Comparison of ENCODE assay signal across 26 cellular contexts in genomic region chr16:69320731-69321073, GRCh38. TPM values are rescaled to one million over a fixed set of nuclear protein-coding genes. Genes with fewer than 3 reads are reported as not detected.
DNase-seq lines count a peak whose midpoint lies in the region; ATAC-seq, FAIRE-seq and TF ChIP-seq lines count a peak whose summit lies in the region.
"Had no signal": no experiment of that assay in that cellular context is flagged by ENCODE, and none has a peak within 500 bp of the region (broad histone marks: within the 10 kb centered on the region; RNA-seq: fewer than 3 reads in every experiment).

No MANE protein-coding gene starts in this region.

- peaks cover 15% of the 10 kb centered on the region for H3K4me1 Mint-ChIP-seq in activated naive CD4-positive, alpha-beta T cell treated with anti-CD3 and anti-CD28 coated beads for 36 hours (ENCODE audit: low read depth)
- H3K4me1 Mint-ChIP-seq in stimulated activated effector memory CD8-positive, alpha-beta T cell treated with anti-CD3 and anti-CD28 coated beads, Interleukin-12 subunit alpha, Interleukin-12 subunit beta, amount 100 ng/mL, for 72 hours = peaks cover 34% of the 10 kb centered on the region
- H3K4me1 Mint-ChIP-seq in activated T-helper 1 cell treated with anti-CD3 and anti-CD28 coated beads, Interleukin-12 subunit alpha, Interleukin-12 subunit beta, Interleukin-2, Interleukin-4 antibody, amounts not matched to agents 30 ng/mL and 10 ng/mL and 1 ng/mL, durations not matched to agents 14 hours and 24 hours and 36 hours (ENCODE audit: low read depth) = peaks cover 15% of the 10 kb centered on the region

- no peaks in the 10 kb centered on the region for H3K9me3 ChIP-seq in K562 (replicated peaks; ENCODE audit: control insufficient read depth, insufficient read depth, low read depth, low read length)
- no peaks in the 10 kb centered on the region for H3K9me3 ChIP-seq in esophagus muscularis mucosa
- H3K9me3 ChIP-seq: BE2C, Peyer's patch had no signal

- CTCF ChIA-PET in activated naive CD4-positive, alpha-beta T cell treated with anti-CD3 and anti-CD28 coated beads for 36 hours (lab: Charles Lee) = no interaction called here
- CTCF ChIA-PET in K562 (lab: Yijun Ruan, JAX; ENCODE audit: low intra/inter-chr PET ratio) = no interaction called here

- H2AFZ ChIP-seq in K562 (ENCODE audit: low read depth, low read length) = no peak overlapping the region

- TF ChIP-seq POLR2A in K562 (conservative IDR thresholded peaks at IDR 0.05) = no peak
- no peak for TF ChIP-seq POLR2A in esophagus muscularis mucosa (IDR thresholded peaks at IDR 0.05; ENCODE audit: low read depth)

- no peak for TF ChIP-seq RAD21 in K562 (CRISPR knock-in tag; conservative IDR thresholded peaks at IDR 0.05 in 1 of 2, IDR thresholded peaks at IDR 0.05 in 1 of 2)

- peaks cover 42% of the 10 kb centered on the region for H3K79me2 ChIP-seq in K562 (ENCODE audit: control insufficient read depth, insufficient read depth, low read length)

- H3K27me3 Mint-ChIP-seq in activated naive CD4-positive, alpha-beta T cell treated with anti-CD3 and anti-CD28 coated beads for 36 hours (ENCODE audit: low read depth) = no peaks in the 10 kb centered on the region
- H3K27me3 Mint-ChIP-seq in activated T-helper 1 cell treated with anti-CD3 and anti-CD28 coated beads, Interleukin-12 subunit alpha, Interleukin-12 subunit beta, Interleukin-2, Interleukin-4 antibody, amounts not matched to agents 30 ng/mL and 10 ng/mL and 1 ng/mL, durations not matched to agents 14 hours and 24 hours and 36 hours (ENCODE audit: insufficient read depth) = no peaks in the 10 kb centered on the region
- H3K27me3 Mint-ChIP-seq: IgD-negative memory B cell had no signal

- H3K27me3 ChIP-seq in K562 (ENCODE audit: control insufficient read depth in 2 of 2, insufficient read depth in 2 of 2, low read length in 2 of 2) = no peaks in the 10 kb centered on the region
- no peaks in the 10 kb centered on the region for H3K27me3 ChIP-seq in esophagus muscularis mucosa
- H3K27me3 ChIP-seq: BE2C, Peyer's patch had no signal

- no peak for ATAC-seq in activated naive CD4-positive, alpha-beta T cell treated with anti-CD3 and anti-CD28 coated beads, Interleukin-2, amount 50 U/mL, for 72 hours
- no peak for ATAC-seq in K562
- no peak for ATAC-seq in stimulated activated effector memory CD8-positive, alpha-beta T cell treated with anti-CD3 and anti-CD28 coated beads, Interleukin-12 subunit alpha, Interleukin-12 subunit beta, amount 100 ng/mL, for 72 hours
- ATAC-seq: Right ventricle myocardium inferior had no signal

- POLR2A ChIA-PET in K562 (lab: Yijun Ruan, JAX) = no interaction called here

- no peaks in the 10 kb centered on the region for H3K9me1 ChIP-seq in K562 (ENCODE audit: control insufficient read depth, insufficient read depth, low read length)

- 93% methylated on average over 13 of the region's 13 CpGs for WGBS in K562 (ENCODE audit: insufficient coverage, low coverage, missing lambda C conversion rate)
- 96% methylated on average over 7 of the region's 13 CpGs for WGBS in esophagus muscularis mucosa

- peak overlapping the region; percentile 0 to 79 for H3K27ac Mint-ChIP-seq in activated naive CD4-positive, alpha-beta T cell treated with anti-CD3 and anti-CD28 coated beads, Interleukin-2, amount 50 U/mL, for 72 hours
- H3K27ac Mint-ChIP-seq in activated naive CD4-positive, alpha-beta T cell treated with anti-CD3 and anti-CD28 coated beads for 36 hours = no peak overlapping the region
- peak overlapping the region; percentile 24 for H3K27ac Mint-ChIP-seq in stimulated activated effector memory CD8-positive, alpha-beta T cell treated with anti-CD3 and anti-CD28 coated beads, Interleukin-12 subunit alpha, Interleukin-12 subunit beta, amount 100 ng/mL, for 72 hours
- H3K27ac Mint-ChIP-seq in activated T-helper 1 cell treated with anti-CD3 and anti-CD28 coated beads, Interleukin-12 subunit alpha, Interleukin-12 subunit beta, Interleukin-2, Interleukin-4 antibody, amounts not matched to agents 30 ng/mL and 10 ng/mL and 1 ng/mL, durations not matched to agents 14 hours and 24 hours and 36 hours = no peak overlapping the region

- H3K9me3 Mint-ChIP-seq in activated naive CD4-positive, alpha-beta T cell treated with anti-CD3 and anti-CD28 coated beads, Interleukin-2, amount 50 U/mL, for 72 hours = no peaks in the 10 kb centered on the region
- no peaks in the 10 kb centered on the region for H3K9me3 Mint-ChIP-seq in activated naive CD4-positive, alpha-beta T cell treated with anti-CD3 and anti-CD28 coated beads for 36 hours
- no peaks in the 10 kb centered on the region for H3K9me3 Mint-ChIP-seq in stimulated activated effector memory CD8-positive, alpha-beta T cell treated with anti-CD3 and anti-CD28 coated beads, Interleukin-12 subunit alpha, Interleukin-12 subunit beta, amount 100 ng/mL, for 72 hours
- no peaks in the 10 kb centered on the region for H3K9me3 Mint-ChIP-seq in activated T-helper 1 cell treated with anti-CD3 and anti-CD28 coated beads, Interleukin-12 subunit alpha, Interleukin-12 subunit beta, Interleukin-2, Interleukin-4 antibody, amounts not matched to agents 30 ng/mL and 10 ng/mL and 1 ng/mL, durations not matched to agents 14 hours and 24 hours and 36 hours
- H3K9me3 Mint-ChIP-seq: IgD-negative memory B cell had no signal

- TF ChIP-seq CTCF in K562 (IDR thresholded peaks at IDR 0.05 in 2 of 3, conservative IDR thresholded peaks at IDR 0.05 in 1 of 3; ENCODE audit: insufficient read depth in 2 of 3, low read depth in 1 of 3, low read length in 3 of 3) = no peak
- TF ChIP-seq CTCF in esophagus muscularis mucosa (IDR thresholded peaks at IDR 0.05) = no peak

- no peak overlapping the region; a peak in 1 of 4 replicates for H3K9ac ChIP-seq in K562 (ENCODE audit: insufficient read depth in 1 of 2, low read depth in 2 of 2, low read length in 2 of 2)

- TF ChIP-seq EP300 in K562 (IDR thresholded peaks at IDR 0.05; ENCODE audit: low read length) (no peak), esophagus muscularis mucosa (IDR thresholded peaks at IDR 0.05) (no peak)

- peaks cover 2 to 33% of the 10 kb centered on the region in 2 experiments; a peak in 4 of 5 replicates for H3K4me1 ChIP-seq in K562 (replicated peaks in 1 of 2; ENCODE audit: control insufficient read depth in 2 of 2, insufficient read depth in 2 of 2, low read length in 2 of 2)
- H3K4me1 ChIP-seq in esophagus muscularis mucosa = peaks cover 0 to 11% (median 6%) of the 10 kb centered on the region in 4 donors

- FAIRE-seq in K562 (lab: Jason Lieb, UNC) = no peak
- FAIRE-seq: A204.1, D721Med, GM12892, GM18507, H54 had no signal

- intact Hi-C loops in activated naive CD4-positive, alpha-beta T cell treated with anti-CD3 and anti-CD28 coated beads for 36 hours (cut with micrococcal nuclease) = no loop called here
- intact Hi-C loops in K562 (cut with micrococcal nuclease) (no loop called here), esophagus muscularis mucosa (cut with DNase I) (no loop called here)
- intact Hi-C loops in activated T-helper 1 cell treated with anti-CD3 and anti-CD28 coated beads, Interleukin-12 subunit alpha, Interleukin-12 subunit beta, Interleukin-2, Interleukin-4 antibody, amounts not matched to agents 30 ng/mL and 10 ng/mL and 1 ng/mL, durations not matched to agents 14 hours and 24 hours and 36 hours (cut with micrococcal nuclease) = no loop called here

- no peak overlapping the region for H3K4me3 ChIP-seq in K562
- no peak overlapping the region for H3K4me3 ChIP-seq in esophagus muscularis mucosa
- H3K4me3 ChIP-seq: Peyer's patch had no signal

- no peak overlapping the region for H3K4me3 Mint-ChIP-seq in activated naive CD4-positive, alpha-beta T cell treated with anti-CD3 and anti-CD28 coated beads for 36 hours
- H3K4me3 Mint-ChIP-seq in stimulated activated effector memory CD8-positive, alpha-beta T cell treated with anti-CD3 and anti-CD28 coated beads, Interleukin-12 subunit alpha, Interleukin-12 subunit beta, amount 100 ng/mL, for 72 hours = no peak overlapping the region
- no peak overlapping the region for H3K4me3 Mint-ChIP-seq in activated T-helper 1 cell treated with anti-CD3 and anti-CD28 coated beads, Interleukin-12 subunit alpha, Interleukin-12 subunit beta, Interleukin-2, Interleukin-4 antibody, amounts not matched to agents 30 ng/mL and 10 ng/mL and 1 ng/mL, durations not matched to agents 14 hours and 24 hours and 36 hours
- H3K4me3 Mint-ChIP-seq: IgD-negative memory B cell had no signal

- in situ Hi-C loops in K562 (cut with MboI) = no loop called here

- H4K20me1 ChIP-seq in K562 (replicated peaks; ENCODE audit: control insufficient read depth, insufficient read depth, low read length) = peaks cover 17% of the 10 kb centered on the region; the same call in 1 of the 2 replicates

- H3K4me2 ChIP-seq in K562 (ENCODE audit: insufficient read depth, low read length) = no peak overlapping the region

- H3K36me3 Mint-ChIP-seq in activated naive CD4-positive, alpha-beta T cell treated with anti-CD3 and anti-CD28 coated beads, Interleukin-2, amount 50 U/mL, for 72 hours = peaks cover 6 to 8% of the 10 kb centered on the region in 2 donors
- peaks cover 30% of the 10 kb centered on the region for H3K36me3 Mint-ChIP-seq in activated naive CD4-positive, alpha-beta T cell treated with anti-CD3 and anti-CD28 coated beads for 36 hours (ENCODE audit: low read depth)
- peaks cover 97% of the 10 kb centered on the region for H3K36me3 Mint-ChIP-seq in stimulated activated effector memory CD8-positive, alpha-beta T cell treated with anti-CD3 and anti-CD28 coated beads, Interleukin-12 subunit alpha, Interleukin-12 subunit beta, amount 100 ng/mL, for 72 hours
- H3K36me3 Mint-ChIP-seq in activated T-helper 1 cell treated with anti-CD3 and anti-CD28 coated beads, Interleukin-12 subunit alpha, Interleukin-12 subunit beta, Interleukin-2, Interleukin-4 antibody, amounts not matched to agents 30 ng/mL and 10 ng/mL and 1 ng/mL, durations not matched to agents 14 hours and 24 hours and 36 hours (ENCODE audit: low read depth) = peaks cover 42% of the 10 kb centered on the region

- peaks cover 93% of the 10 kb centered on the region for H3K36me3 ChIP-seq in K562 (ENCODE audit: control insufficient read depth, insufficient read depth, low read length)
- H3K36me3 ChIP-seq in esophagus muscularis mucosa = peaks cover 81 to 100% (median 99%) of the 10 kb centered on the region in 4 donors

- no TSS peak for BruUV-seq in K562 (replicated peaks; lab: Mats Ljungman, UMichigan)

- peak in 1 of 2 donors; percentile 39 for DNase-seq in activated naive CD4-positive, alpha-beta T cell treated with anti-CD3 and anti-CD28 coated beads, Interleukin-2, amount 50 U/mL, for 72 hours (ENCODE audit: low spot score in 2 of 2)
- DNase-seq in activated naive CD4-positive, alpha-beta T cell treated with anti-CD3 and anti-CD28 coated beads for 36 hours = no peak
- DNase-seq in K562 (ENCODE audit: extremely low read depth in 1 of 4, low spot score in 3 of 4) (no peak), mesenteric fat pad (ENCODE audit: low spot score) (peak; percentile 53), esophagus muscularis mucosa (ENCODE audit: extremely low spot score) (no peak), Kasumi-1 (lab: John Stamatoyannopoulos, UW) (no peak)
- no peak for DNase-seq in stimulated activated effector memory CD8-positive, alpha-beta T cell treated with anti-CD3 and anti-CD28 coated beads, Interleukin-12 subunit alpha, Interleukin-12 subunit beta, amount 100 ng/mL, for 72 hours (ENCODE audit: low spot score in 2 of 2)
- no peak for DNase-seq in activated T-helper 1 cell treated with anti-CD3 and anti-CD28 coated beads, Interleukin-12 subunit alpha, Interleukin-12 subunit beta, Interleukin-2, Interleukin-4 antibody, amounts not matched to agents 30 ng/mL and 10 ng/mL and 1 ng/mL, durations not matched to agents 14 hours and 24 hours and 36 hours (ENCODE audit: low spot score)
- DNase-seq: BE2C; MM.1S; NCI-H1092; NCI-H146; NCI-H2029 treated with DMSO at 0.1 percent for 48 hours; NCI-H510A; NCI-H748 treated with DMSO at 0.1 percent for 48 hours; NK-92 treated with Interleukin-12 subunit alpha and Interleukin-12 subunit beta, amount 100 ng/mL, for 24 hours had no signal

- no peak overlapping the region for H3K27ac ChIP-seq in K562 (ENCODE audit: extremely low read depth, low read depth, low read length)
- H3K27ac ChIP-seq in esophagus muscularis mucosa (replicated peaks in 1 of 4) = no peak overlapping the region
- H3K27ac ChIP-seq: HL-60, Peyer's patch had no signal

RNA-seq across cellular contexts. Expression of gene VPS4A, which starts 9.6 kb away (rescaled TPM):
- total RNA-seq in activated naive CD4-positive, alpha-beta T cell treated with anti-CD3 and anti-CD28 coated beads, Interleukin-2, amount 50 U/mL, for 72 hours = 10 to 100 TPM; 23.1 to 29.1 TPM
- total RNA-seq in activated naive CD4-positive, alpha-beta T cell treated with anti-CD3 and anti-CD28 coated beads for 36 hours = 10 to 100 TPM; 34.3 to 35.8 TPM
- 26.7 and 75.5 TPM in 2 replicates for total RNA-seq in K562 (2011; cell fraction: chromatin; rRNA removed; ENCODE audit: low replicate concordance)
- total RNA-seq in K562 (2011; cell fraction: nucleolus; rRNA removed) = 37.9 and 38.5 TPM in 2 replicates
- total RNA-seq in K562 (2011; cell fraction: nucleoplasm; rRNA removed) = 41.0 and 51.9 TPM in 2 replicates
- total RNA-seq in K562 (2014; rRNA removed) (35.5 and 48.9 TPM in 2 replicates), K562 (2014; rRNA removed; fragmentation: Illumina TruSeq; extraction: Trizol) (20.3 and 23.9 TPM in 2 replicates), K562 (2015; rRNA removed; fragmentation: Illumina TruSeq; extraction: Trizol) (29.9 and 30.7 TPM in 2 replicates), K562 (2021) (37.8 and 38.1 TPM in 2 replicates), mesenteric fat pad (36.3 TPM), esophagus muscularis mucosa (10 to 100 TPM; 41.9 to 46.5 (median 43.6) TPM)
- polyA plus RNA-seq in K562 (2011; rRNA removed) (16.1 and 16.3 TPM in 2 replicates), K562 (2014; fragmentation: Illumina TruSeq; extraction: Trizol) (42.6 and 45.4 TPM in 2 replicates), K562 (2014; fragmentation: Nextera tagmentation; extraction: Ambion mirVana) (1 to 10 TPM; 7.6 to 8.1 TPM), K562 (2014; rRNA removed) (37.4 and 40.6 TPM in 2 replicates)
- polyA plus RNA-seq in K562 (2011; cell fraction: cytosol; rRNA removed) = 22.2 and 23.1 TPM in 2 replicates
- 57.7 and 70.1 TPM in 2 replicates for polyA plus RNA-seq in K562 (2011; cell fraction: nucleus; rRNA removed)
- polyA plus RNA-seq in K562 (2012) = 49.0 and 66.1 TPM in 2 replicates
- 15.0 and 21.0 TPM in 2 replicates for polyA minus RNA-seq in K562 (2011; rRNA and poly(A)+ RNA removed)
- polyA minus RNA-seq in K562 (2011; cell fraction: cytosol; rRNA and poly(A)+ RNA removed) = 18.1 and 22.6 TPM in 2 replicates
- polyA minus RNA-seq in K562 (2011; cell fraction: nucleus; rRNA and poly(A)+ RNA removed) = 18.0 and 27.2 TPM in 2 replicates
- total RNA-seq in activated T-helper 1 cell treated with anti-CD3 and anti-CD28 coated beads, Interleukin-12 subunit alpha, Interleukin-12 subunit beta, Interleukin-2, Interleukin-4 antibody, amounts not matched to agents 30 ng/mL and 10 ng/mL and 1 ng/mL, durations not matched to agents 14 hours and 24 hours and 36 hours = 37.9 and 42.4 TPM in 2 replicates

RNA-seq across cellular contexts. Expression of gene PDF, which starts 9.7 kb away (rescaled TPM):
- total RNA-seq in activated naive CD4-positive, alpha-beta T cell treated with anti-CD3 and anti-CD28 coated beads, Interleukin-2, amount 50 U/mL, for 72 hours = 10 to 100 TPM in 1 of 2 donors, 1 to 10 TPM in 1; 7.3 to 17.4 TPM
- total RNA-seq in activated naive CD4-positive, alpha-beta T cell treated with anti-CD3 and anti-CD28 coated beads for 36 hours = 10 to 100 TPM; 12.3 to 13.9 TPM
- total RNA-seq in K562 (2011; cell fraction: chromatin; rRNA removed; ENCODE audit: low replicate concordance) = 3.6 and 14.6 TPM in 2 replicates
- total RNA-seq in K562 (2011; cell fraction: nucleolus; rRNA removed) = 24.6 and 26.7 TPM in 2 replicates
- 10.4 and 14.0 TPM in 2 replicates for total RNA-seq in K562 (2011; cell fraction: nucleoplasm; rRNA removed)
- total RNA-seq in K562 (2014; rRNA removed) = 60.6 and 72.4 TPM in 2 replicates
- total RNA-seq in K562 (2014; rRNA removed; fragmentation: Illumina TruSeq; extraction: Trizol) = 0.67 and 1.7 TPM in 2 replicates
- 6.2 and 10.1 TPM in 2 replicates for total RNA-seq in K562 (2015; rRNA removed; fragmentation: Illumina TruSeq; extraction: Trizol)
- total RNA-seq in K562 (2021) = 31.5 and 36.3 TPM in 2 replicates
- polyA plus RNA-seq in K562 (2011; rRNA removed) = 4.3 and 5.3 TPM in 2 replicates
- polyA plus RNA-seq in K562 (2011; cell fraction: cytosol; rRNA removed) = 12.0 and 31.8 TPM in 2 replicates
- 6.9 and 12.3 TPM in 2 replicates for polyA plus RNA-seq in K562 (2011; cell fraction: nucleus; rRNA removed)
- polyA plus RNA-seq in K562 (2012) = 14.4 and 18.0 TPM in 2 replicates
- polyA plus RNA-seq in K562 (2014; fragmentation: Illumina TruSeq; extraction: Trizol) = 5.6 and 11.1 TPM in 2 replicates
- polyA plus RNA-seq in K562 (2014; fragmentation: Nextera tagmentation; extraction: Ambion mirVana) = under 1 TPM; 0.15 to 0.25 TPM
- polyA plus RNA-seq in K562 (2014; rRNA removed) = 40.0 and 45.5 TPM in 2 replicates
- 2.7 and 4.4 TPM in 2 replicates for polyA minus RNA-seq in K562 (2011; rRNA and poly(A)+ RNA removed)
- polyA minus RNA-seq in K562 (2011; cell fraction: cytosol; rRNA and poly(A)+ RNA removed) = 7.4 and 7.6 TPM in 2 replicates
- 7.8 and 9.4 TPM in 2 replicates for polyA minus RNA-seq in K562 (2011; cell fraction: nucleus; rRNA and poly(A)+ RNA removed)
- total RNA-seq in mesenteric fat pad = 14.8 TPM
- 17.4 and 21.5 TPM in 2 replicates for total RNA-seq in activated T-helper 1 cell treated with anti-CD3 and anti-CD28 coated beads, Interleukin-12 subunit alpha, Interleukin-12 subunit beta, Interleukin-2, Interleukin-4 antibody, amounts not matched to agents 30 ng/mL and 10 ng/mL and 1 ng/mL, durations not matched to agents 14 hours and 24 hours and 36 hours
- 10 to 100 TPM in 3 of 4 donors, 1 to 10 TPM in 1; 5.4 to 17.5 (median 12.6) TPM for total RNA-seq in esophagus muscularis mucosa

RNA-seq across cellular contexts. Expression of gene COG8, which starts 18.7 kb away (rescaled TPM):
- 10 to 100 TPM; 26.9 to 28.2 TPM for total RNA-seq in activated naive CD4-positive, alpha-beta T cell treated with anti-CD3 and anti-CD28 coated beads, Interleukin-2, amount 50 U/mL, for 72 hours
- total RNA-seq in activated naive CD4-positive, alpha-beta T cell treated with anti-CD3 and anti-CD28 coated beads for 36 hours = 10 to 100 TPM; 21.0 to 22.6 TPM
- total RNA-seq in K562 (2011; cell fraction: chromatin; rRNA removed; ENCODE audit: low replicate concordance) = 58.6 and 101 TPM in 2 replicates
- total RNA-seq in K562 (2011; cell fraction: nucleolus; rRNA removed) = 70.5 and 89.9 TPM in 2 replicates
- 73.8 and 77.9 TPM in 2 replicates for total RNA-seq in K562 (2011; cell fraction: nucleoplasm; rRNA removed)
- total RNA-seq in K562 (2014; rRNA removed) = 34.2 and 45.2 TPM in 2 replicates
- 21.9 and 23.3 TPM in 2 replicates for total RNA-seq in K562 (2014; rRNA removed; fragmentation: Illumina TruSeq; extraction: Trizol)
- 29.4 and 30.1 TPM in 2 replicates for total RNA-seq in K562 (2015; rRNA removed; fragmentation: Illumina TruSeq; extraction: Trizol)
- 42.6 and 43.6 TPM in 2 replicates for total RNA-seq in K562 (2021)
- 31.5 and 34.9 TPM in 2 replicates for polyA plus RNA-seq in K562 (2011; rRNA removed)
- polyA plus RNA-seq in K562 (2011; cell fraction: cytosol; rRNA removed) = 40.5 and 58.4 TPM in 2 replicates
- 42.4 and 54.2 TPM in 2 replicates for polyA plus RNA-seq in K562 (2011; cell fraction: nucleus; rRNA removed)
- polyA plus RNA-seq in K562 (2012) = 20.5 and 29.8 TPM in 2 replicates
- polyA plus RNA-seq in K562 (2014; fragmentation: Illumina TruSeq; extraction: Trizol) = 22.0 and 27.9 TPM in 2 replicates
- 1 to 10 TPM; 3.7 to 5.7 TPM for polyA plus RNA-seq in K562 (2014; fragmentation: Nextera tagmentation; extraction: Ambion mirVana)
- 33.4 and 38.2 TPM in 2 replicates for polyA plus RNA-seq in K562 (2014; rRNA removed)
- 42.0 and 47.5 TPM in 2 replicates for polyA minus RNA-seq in K562 (2011; rRNA and poly(A)+ RNA removed)
- 30.9 and 38.5 TPM in 2 replicates for polyA minus RNA-seq in K562 (2011; cell fraction: cytosol; rRNA and poly(A)+ RNA removed)
- polyA minus RNA-seq in K562 (2011; cell fraction: nucleus; rRNA and poly(A)+ RNA removed) = 39.7 and 55.4 TPM in 2 replicates
- 25.0 TPM for total RNA-seq in mesenteric fat pad
- total RNA-seq in activated T-helper 1 cell treated with anti-CD3 and anti-CD28 coated beads, Interleukin-12 subunit alpha, Interleukin-12 subunit beta, Interleukin-2, Interleukin-4 antibody, amounts not matched to agents 30 ng/mL and 10 ng/mL and 1 ng/mL, durations not matched to agents 14 hours and 24 hours and 36 hours = 45.3 and 46.5 TPM in 2 replicates
- 10 to 100 TPM; 26.3 to 56.7 (median 46.0) TPM for total RNA-seq in esophagus muscularis mucosa

RNA-seq across cellular contexts. Expression of gene NIP7, which starts 18.9 kb away (rescaled TPM):
- total RNA-seq in activated naive CD4-positive, alpha-beta T cell treated with anti-CD3 and anti-CD28 coated beads, Interleukin-2, amount 50 U/mL, for 72 hours = 10 to 100 TPM; 35.8 to 44.7 TPM
- total RNA-seq in activated naive CD4-positive, alpha-beta T cell treated with anti-CD3 and anti-CD28 coated beads for 36 hours = 10 to 100 TPM; 35.3 to 36.8 TPM
- 67.9 and 76.6 TPM in 2 replicates for total RNA-seq in K562 (2011; cell fraction: chromatin; rRNA removed; ENCODE audit: low replicate concordance)
- 38.0 and 41.5 TPM in 2 replicates for total RNA-seq in K562 (2011; cell fraction: nucleolus; rRNA removed)
- total RNA-seq in K562 (2011; cell fraction: nucleoplasm; rRNA removed) = 63.2 and 72.6 TPM in 2 replicates
- total RNA-seq in K562 (2014; rRNA removed) (41.2 and 45.2 TPM in 2 replicates), K562 (2014; rRNA removed; fragmentation: Illumina TruSeq; extraction: Trizol) (73.9 and 77.8 TPM in 2 replicates), K562 (2015; rRNA removed; fragmentation: Illumina TruSeq; extraction: Trizol) (82.9 and 85.5 TPM in 2 replicates), K562 (2021) (52.8 and 58.1 TPM in 2 replicates), mesenteric fat pad (32.8 TPM), esophagus muscularis mucosa (10 to 100 TPM in 3 of 4 donors, 1 to 10 TPM in 1; 7.9 to 18.2 (median 11.3) TPM)
- polyA plus RNA-seq in K562 (2011; rRNA removed) (18.9 and 28.9 TPM in 2 replicates), K562 (2014; fragmentation: Illumina TruSeq; extraction: Trizol) (71.2 and 78.3 TPM in 2 replicates), K562 (2014; fragmentation: Nextera tagmentation; extraction: Ambion mirVana) (10 to 100 TPM; 72.5 to 78.3 TPM), K562 (2014; rRNA removed) (57.7 and 67.0 TPM in 2 replicates)
- polyA plus RNA-seq in K562 (2011; cell fraction: cytosol; rRNA removed) = 15.3 and 21.6 TPM in 2 replicates
- polyA plus RNA-seq in K562 (2011; cell fraction: nucleus; rRNA removed) = 12.1 and 15.2 TPM in 2 replicates
- 27.0 and 61.8 TPM in 2 replicates for polyA plus RNA-seq in K562 (2012)
- polyA minus RNA-seq in K562 (2011; rRNA and poly(A)+ RNA removed) = 33.1 and 33.6 TPM in 2 replicates
- 15.2 and 22.5 TPM in 2 replicates for polyA minus RNA-seq in K562 (2011; cell fraction: cytosol; rRNA and poly(A)+ RNA removed)
- polyA minus RNA-seq in K562 (2011; cell fraction: nucleus; rRNA and poly(A)+ RNA removed) = 15.3 and 17.2 TPM in 2 replicates
- 80.7 and 85.8 TPM in 2 replicates for total RNA-seq in activated T-helper 1 cell treated with anti-CD3 and anti-CD28 coated beads, Interleukin-12 subunit alpha, Interleukin-12 subunit beta, Interleukin-2, Interleukin-4 antibody, amounts not matched to agents 30 ng/mL and 10 ng/mL and 1 ng/mL, durations not matched to agents 14 hours and 24 hours and 36 hours

RNA-seq across cellular contexts. Expression of gene TMED6, which starts 30.9 kb away (rescaled TPM):
- total RNA-seq in activated naive CD4-positive, alpha-beta T cell treated with anti-CD3 and anti-CD28 coated beads, Interleukin-2, amount 50 U/mL, for 72 hours = 1 to 10 TPM in 1 of 2 donors, under 1 TPM in 1; 0.39 to 1.8 TPM
- total RNA-seq in activated naive CD4-positive, alpha-beta T cell treated with anti-CD3 and anti-CD28 coated beads for 36 hours = under 1 TPM; 0.86 to 0.88 TPM
- 1.5 and 1.7 TPM in 2 replicates for total RNA-seq in K562 (2011; cell fraction: chromatin; rRNA removed; ENCODE audit: low replicate concordance)
- 0.67 TPM in 1 of 2 replicates, not detected in the other for total RNA-seq in K562 (2011; cell fraction: nucleolus; rRNA removed)
- total RNA-seq in K562 (2011; cell fraction: nucleoplasm; rRNA removed) = 1.6 TPM in 2 replicates
- total RNA-seq in K562 (2014; rRNA removed) (0.18 TPM in 1 of 2 replicates, not detected in the other), K562 (2014; rRNA removed; fragmentation: Illumina TruSeq; extraction: Trizol) (0.22 and 0.25 TPM in 2 replicates), K562 (2015; rRNA removed; fragmentation: Illumina TruSeq; extraction: Trizol) (0.25 TPM in 1 of 2 replicates, not detected in the other), K562 (2021) (0.51 TPM in 1 of 2 replicates, not detected in the other), mesenteric fat pad (1.2 TPM), esophagus muscularis mucosa (not detected)
- polyA plus RNA-seq in K562 (2011; rRNA removed) (0.14 and 0.20 TPM in 2 replicates), K562 (2014; fragmentation: Illumina TruSeq; extraction: Trizol) (0.22 TPM in 1 of 2 replicates, not detected in the other), K562 (2014; fragmentation: Nextera tagmentation; extraction: Ambion mirVana) (under 1 TPM; 0.32 to 0.45 TPM), K562 (2014; rRNA removed) (not detected in 2 replicates)
- 0.07 TPM in 1 of 2 replicates, not detected in the other for polyA plus RNA-seq in K562 (2011; cell fraction: cytosol; rRNA removed)
- 0.70 TPM in 1 of 2 replicates, not detected in the other for polyA plus RNA-seq in K562 (2011; cell fraction: nucleus; rRNA removed)
- polyA plus RNA-seq in K562 (2012) = 0.36 and 0.47 TPM in 2 replicates
- polyA minus RNA-seq in K562 (2011; rRNA and poly(A)+ RNA removed) = not detected in 2 replicates
- polyA minus RNA-seq in K562 (2011; cell fraction: cytosol; rRNA and poly(A)+ RNA removed) = not detected in 2 replicates
- polyA minus RNA-seq in K562 (2011; cell fraction: nucleus; rRNA and poly(A)+ RNA removed) = 0.40 and 0.67 TPM in 2 replicates
- total RNA-seq in activated T-helper 1 cell treated with anti-CD3 and anti-CD28 coated beads, Interleukin-12 subunit alpha, Interleukin-12 subunit beta, Interleukin-2, Interleukin-4 antibody, amounts not matched to agents 30 ng/mL and 10 ng/mL and 1 ng/mL, durations not matched to agents 14 hours and 24 hours and 36 hours = 1.2 and 1.3 TPM in 2 replicates
- total RNA-seq: LHCN-M2, Right ventricle myocardium inferior had no signal
- polyA plus RNA-seq: IgD-negative memory B cell had no signal

Comparison
In these comparisons a context has a peak if more than half of its experiments do, and no peak if none do; other contexts are left out.
1. H3K27ac Mint-ChIP-seq: peak in activated naive CD4-positive, alpha-beta T cell treated with anti-CD3 and anti-CD28 coated beads, Interleukin-2, amount 50 U/mL, for 72 hours (2 of 2) and stimulated activated effector memory CD8-positive, alpha-beta T cell treated with anti-CD3 and anti-CD28 coated beads, Interleukin-12 subunit alpha, Interleukin-12 subunit beta, amount 100 ng/mL, for 72 hours (single experiment); none in activated naive CD4-positive, alpha-beta T cell treated with anti-CD3 and anti-CD28 coated beads for 36 hours (single experiment) and activated T-helper 1 cell treated with anti-CD3 and anti-CD28 coated beads, Interleukin-12 subunit alpha, Interleukin-12 subunit beta, Interleukin-2, Interleukin-4 antibody, amounts not matched to agents 30 ng/mL and 10 ng/mL and 1 ng/mL, durations not matched to agents 14 hours and 24 hours and 36 hours (single experiment).